1 cellular context compared by ENCODE assay signal in genomic region chr7:51222916-51223315, GRCh38.
TF ChIP-seq lines count a peak whose summit lies in the region.

No MANE protein-coding gene starts in this region.

TF ChIP-seq in GM23338, 12 proteins besides CTCF, POLR2A, EP300 and RAD21 (continued from another document):
- TF ChIP-seq, protein P1, sequence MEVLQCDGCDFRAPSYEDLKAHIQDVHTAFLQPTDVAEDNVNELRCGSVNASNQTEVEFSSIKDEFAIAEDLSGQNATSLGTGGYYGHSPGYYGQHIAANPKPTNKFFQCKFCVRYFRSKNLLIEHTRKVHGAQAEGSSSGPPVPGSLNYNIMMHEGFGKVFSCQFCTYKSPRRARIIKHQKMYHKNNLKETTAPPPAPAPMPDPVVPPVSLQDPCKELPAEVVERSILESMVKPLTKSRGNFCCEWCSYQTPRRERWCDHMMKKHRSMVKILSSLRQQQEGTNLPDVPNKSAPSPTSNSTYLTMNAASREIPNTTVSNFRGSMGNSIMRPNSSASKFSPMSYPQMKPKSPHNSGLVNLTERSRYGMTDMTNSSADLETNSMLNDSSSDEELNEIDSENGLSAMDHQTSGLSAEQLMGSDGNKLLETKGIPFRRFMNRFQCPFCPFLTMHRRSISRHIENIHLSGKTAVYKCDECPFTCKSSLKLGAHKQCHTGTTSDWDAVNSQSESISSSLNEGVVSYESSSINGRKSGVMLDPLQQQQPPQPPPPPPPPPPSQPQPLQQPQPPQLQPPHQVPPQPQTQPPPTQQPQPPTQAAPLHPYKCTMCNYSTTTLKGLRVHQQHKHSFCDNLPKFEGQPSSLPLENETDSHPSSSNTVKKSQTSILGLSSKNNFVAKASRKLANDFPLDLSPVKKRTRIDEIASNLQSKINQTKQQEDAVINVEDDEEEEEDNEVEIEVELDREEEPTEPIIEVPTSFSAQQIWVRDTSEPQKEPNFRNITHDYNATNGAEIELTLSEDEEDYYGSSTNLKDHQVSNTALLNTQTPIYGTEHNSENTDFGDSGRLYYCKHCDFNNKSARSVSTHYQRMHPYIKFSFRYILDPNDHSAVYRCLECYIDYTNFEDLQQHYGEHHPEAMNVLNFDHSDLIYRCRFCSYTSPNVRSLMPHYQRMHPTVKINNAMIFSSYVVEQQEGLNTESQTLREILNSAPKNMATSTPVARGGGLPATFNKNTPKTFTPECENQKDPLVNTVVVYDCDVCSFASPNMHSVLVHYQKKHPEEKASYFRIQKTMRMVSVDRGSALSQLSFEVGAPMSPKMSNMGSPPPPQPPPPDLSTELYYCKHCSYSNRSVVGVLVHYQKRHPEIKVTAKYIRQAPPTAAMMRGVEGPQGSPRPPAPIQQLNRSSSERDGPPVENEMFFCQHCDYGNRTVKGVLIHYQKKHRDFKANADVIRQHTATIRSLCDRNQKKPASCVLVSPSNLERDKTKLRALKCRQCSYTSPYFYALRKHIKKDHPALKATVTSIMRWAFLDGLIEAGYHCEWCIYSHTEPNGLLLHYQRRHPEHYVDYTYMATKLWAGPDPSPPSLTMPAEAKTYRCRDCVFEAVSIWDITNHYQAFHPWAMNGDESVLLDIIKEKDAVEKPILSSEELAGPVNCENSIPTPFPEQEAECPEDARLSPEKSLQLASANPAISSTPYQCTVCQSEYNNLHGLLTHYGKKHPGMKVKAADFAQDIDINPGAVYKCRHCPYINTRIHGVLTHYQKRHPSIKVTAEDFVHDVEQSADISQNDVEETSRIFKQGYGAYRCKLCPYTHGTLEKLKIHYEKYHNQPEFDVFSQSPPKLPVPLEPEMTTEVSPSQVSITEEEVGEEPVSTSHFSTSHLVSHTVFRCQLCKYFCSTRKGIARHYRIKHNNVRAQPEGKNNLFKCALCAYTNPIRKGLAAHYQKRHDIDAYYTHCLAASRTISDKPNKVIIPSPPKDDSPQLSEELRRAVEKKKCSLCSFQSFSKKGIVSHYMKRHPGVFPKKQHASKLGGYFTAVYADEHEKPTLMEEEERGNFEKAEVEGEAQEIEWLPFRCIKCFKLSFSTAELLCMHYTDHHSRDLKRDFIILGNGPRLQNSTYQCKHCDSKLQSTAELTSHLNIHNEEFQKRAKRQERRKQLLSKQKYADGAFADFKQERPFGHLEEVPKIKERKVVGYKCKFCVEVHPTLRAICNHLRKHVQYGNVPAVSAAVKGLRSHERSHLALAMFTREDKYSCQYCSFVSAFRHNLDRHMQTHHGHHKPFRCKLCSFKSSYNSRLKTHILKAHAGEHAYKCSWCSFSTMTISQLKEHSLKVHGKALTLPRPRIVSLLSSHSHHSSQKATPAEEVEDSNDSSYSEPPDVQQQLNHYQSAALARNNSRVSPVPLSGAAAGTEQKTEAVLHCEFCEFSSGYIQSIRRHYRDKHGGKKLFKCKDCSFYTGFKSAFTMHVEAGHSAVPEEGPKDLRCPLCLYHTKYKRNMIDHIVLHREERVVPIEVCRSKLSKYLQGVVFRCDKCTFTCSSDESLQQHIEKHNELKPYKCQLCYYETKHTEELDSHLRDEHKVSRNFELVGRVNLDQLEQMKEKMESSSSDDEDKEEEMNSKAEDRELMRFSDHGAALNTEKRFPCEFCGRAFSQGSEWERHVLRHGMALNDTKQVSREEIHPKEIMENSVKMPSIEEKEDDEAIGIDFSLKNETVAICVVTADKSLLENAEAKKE (CRISPR knock-in tag; IDR thresholded peaks at IDR 0.05), result no peak
- TF ChIP-seq REST (IDR thresholded peaks at IDR 0.05; ENCODE audit: unreplicated experiment), result no peak
- TF ChIP-seq NANOG (IDR thresholded peaks at IDR 0.05; ENCODE audit: borderline replicate concordance), result no peak
- no peak for TF ChIP-seq ZNF331 (CRISPR knock-in tag; IDR thresholded peaks at IDR 0.05; ENCODE audit: low read depth)
- TF ChIP-seq JUNB (IDR thresholded peaks at IDR 0.05; ENCODE audit: unreplicated experiment), result no peak
- TF ChIP-seq STAT1 (IDR thresholded peaks at IDR 0.05; ENCODE audit: unreplicated experiment), result no peak
- TF ChIP-seq EZH2 (IDR thresholded peaks at IDR 0.05; ENCODE audit: low read depth, unreplicated experiment), result no peak
- no peak for TF ChIP-seq CREB1 (CRISPR knock-in tag; IDR thresholded peaks at IDR 0.05; ENCODE audit: low read depth)
- TF ChIP-seq ETS1 (IDR thresholded peaks at IDR 0.05), result no peak
